In genomic region chr2:220033546-220033945, GRCh38 we compare ENCODE assay signal across 28 cellular contexts.
A peak's percentile ranks its signal among the peaks of the same experiment; 100 is the strongest.
DNase-seq lines count a peak whose midpoint lies in the region; ATAC-seq and TF ChIP-seq lines count a peak whose summit lies in the region.
"Had no signal": no experiment of that assay in that cellular context is flagged by ENCODE, and none has a peak within 500 bp of the region (broad histone marks: within the 10 kb centered on the region; RNA-seq: fewer than 3 reads in every experiment).

No MANE protein-coding gene starts in this region.

- in situ Hi-C loops in IMR-90 (cut with MboI; ENCODE audit: low sequenced_read_pairs) = no loop called here

- H3K27ac ChIP-seq in IMR-90 (ENCODE audit: insufficient read depth, low read length) (no peak overlapping the region), osteoblast (ENCODE audit: low read depth, low read length) (no peak overlapping the region)
- H3K27ac ChIP-seq: cardiac muscle cell, coronary artery, neutrophil, upper lobe of left lung had no signal

- intact Hi-C loops in IMR-90 (cut with micrococcal nuclease) = no loop called here
- intact Hi-C loops in sciatic nerve (cut with DNase I) = no loop called here

- no peaks in the 10 kb centered on the region for H3K36me3 ChIP-seq in BJ (ENCODE audit: control insufficient read depth, insufficient read depth, low read length)
- no peaks in the 10 kb centered on the region for H3K36me3 ChIP-seq in IMR-90 (ENCODE audit: control insufficient read depth, insufficient read depth, low read length)
- no peaks in the 10 kb centered on the region for H3K36me3 ChIP-seq in osteoblast (ENCODE audit: insufficient read depth, low read length)
- H3K36me3 ChIP-seq: cardiac muscle cell, neutrophil, upper lobe of left lung had no signal

- TF ChIP-seq CTCF in BJ (IDR thresholded peaks at IDR 0.05; ENCODE audit: insufficient read depth, low read depth, low read length) = no peak
- no peak for TF ChIP-seq CTCF in IMR-90 (conservative IDR thresholded peaks at IDR 0.05; ENCODE audit: low read depth, low read length)
- no peak for TF ChIP-seq CTCF in choroid plexus epithelial cell (conservative IDR thresholded peaks at IDR 0.05; ENCODE audit: low read depth, low read length)
- no peak for TF ChIP-seq CTCF in osteoblast (IDR thresholded peaks at IDR 0.05; ENCODE audit: extremely low read depth, low read depth, low read length)

- no peak overlapping the region for H2AK9ac ChIP-seq in IMR-90 (replicated peaks; ENCODE audit: low read depth, low read length, poor library complexity)

- peak overlapping the region; percentile 82; the same call in 1 of the 2 replicates for H2AK5ac ChIP-seq in IMR-90 (ENCODE audit: low read depth, low read length)

- H2BK15ac ChIP-seq in IMR-90 (ENCODE audit: low read depth, low read length) = peak overlapping the region; percentile 58; the same call in 2 of the 3 replicates

- no peak for TF ChIP-seq POLR2A in IMR-90 (IDR thresholded peaks at IDR 0.05; ENCODE audit: low read depth, low read length)

- H3K4me3 ChIP-seq in BJ (ENCODE audit: low read depth, low read length) = no peak overlapping the region
- H3K4me3 ChIP-seq in IMR-90 (ENCODE audit: insufficient read depth, low read depth, low read length) = no peak overlapping the region
- no peak overlapping the region for H3K4me3 ChIP-seq in choroid plexus epithelial cell (ENCODE audit: low read depth, low read length)
- H3K4me3 ChIP-seq in osteoblast (ENCODE audit: insufficient read depth, low read length) = no peak overlapping the region
- H3K4me3 ChIP-seq: cardiac muscle cell, coronary artery, K562, upper lobe of left lung had no signal

- peaks cover 7% of the 10 kb centered on the region for H3K9me1 ChIP-seq in IMR-90 (ENCODE audit: insufficient read depth, low read length)

- no TSS peak for BruUV-seq in IMR-90 (replicated peaks; lab: Mats Ljungman, UMichigan)

- ATAC-seq in IMR-90 (ENCODE audit: low read depth) (no peak), sciatic nerve (no peak)
- ATAC-seq: activated CD8-positive, alpha-beta T cell treated with anti-CD3 and anti-CD28 coated beads, Interleukin-2, amount 10 ng/mL, durations not matched to agents 7 days and 5 days; activated naive CD4-positive, alpha-beta T cell treated with anti-CD3 and anti-CD28 coated beads, Interleukin-2, amount 50 U/mL, for 72 hours; K562; left ventricle myocardium superior; stimulated activated naive B cell treated with anti-CD40 and anti-IgM and Interleukin-4, amounts not matched to agents 10 μg/mL and 1 μg/mL and 100 μg/mL, for 72 hours had no signal

- H4K20me1 ChIP-seq in IMR-90 (ENCODE audit: insufficient read depth, low read length) (no peaks in the 10 kb centered on the region), osteoblast (ENCODE audit: insufficient read depth, low read length) (no peaks in the 10 kb centered on the region)

- POLR2A ChIA-PET in BJ (lab: Charles Lee) (no interaction called here), IMR-90 (lab: Charles Lee; ENCODE audit: unreplicated experiment) (no interaction called here)

- WGBS in IMR-90 (ENCODE audit: extremely low coverage in 2 of 2, insufficient read length in 1 of 2), 2 experiments = 33% methylated on average over 1 of the region's 1 CpG; no CpG with 5 or more reads in 1 of the 2 experiments

- H2BK20ac ChIP-seq in IMR-90 (ENCODE audit: low read depth, low read length) = peak overlapping the region; percentile 51

- TF ChIP-seq RAD21 in IMR-90 (IDR thresholded peaks at IDR 0.05; ENCODE audit: low read length) = no peak

- H3K9me3 ChIP-seq in IMR-90 (ENCODE audit: control insufficient read depth, insufficient read depth, low read length) = no peaks in the 10 kb centered on the region
- no peaks in the 10 kb centered on the region for H3K9me3 ChIP-seq in osteoblast (ENCODE audit: low read depth, low read length)
- H3K9me3 ChIP-seq: Caco-2, neutrophil, upper lobe of left lung had no signal

- peaks cover 5% of the 10 kb centered on the region for H3K4me1 ChIP-seq in IMR-90 (ENCODE audit: control insufficient read depth, insufficient read depth, low read length)
- H3K4me1 ChIP-seq in osteoblast (ENCODE audit: insufficient read depth, low read length) = peaks cover 21% of the 10 kb centered on the region
- H3K4me1 ChIP-seq: Caco-2, upper lobe of left lung had no signal

- H3K56ac ChIP-seq in IMR-90 (ENCODE audit: extremely low read depth, insufficient read depth, low read length) = no peak overlapping the region

- no peak overlapping the region for H3K9ac ChIP-seq in IMR-90 (ENCODE audit: low read depth, low read length)

- H4K8ac ChIP-seq in IMR-90 (ENCODE audit: low read depth in 2 of 2, low read length in 2 of 2) = peak overlapping the region; percentile 50 to 71; a peak in 3 of 4 replicates

- H3K27me3 ChIP-seq in BJ (ENCODE audit: control insufficient read depth, insufficient read depth, low read length) (no peaks in the 10 kb centered on the region), IMR-90 (ENCODE audit: control insufficient read depth, insufficient read depth, low read length) (no peaks in the 10 kb centered on the region), osteoblast (ENCODE audit: insufficient read depth, low read length) (no peaks in the 10 kb centered on the region)
- H3K27me3 ChIP-seq: cardiac muscle cell, neutrophil, upper lobe of left lung had no signal

- H4K5ac ChIP-seq in IMR-90 (ENCODE audit: low read depth, low read length) = peak overlapping the region; percentile 32

- no peak overlapping the region for H3K23ac ChIP-seq in IMR-90 (ENCODE audit: low read depth, low read length)

- peak overlapping the region; percentile 38 for H2BK5ac ChIP-seq in IMR-90 (ENCODE audit: low read depth, low read length, poor library complexity, severe bottlenecking)

- H3K4me2 ChIP-seq in IMR-90 (ENCODE audit: low read depth, low read length) (no peak overlapping the region), osteoblast (ENCODE audit: insufficient read depth, low read length) (no peak overlapping the region)

- H3K79me2 ChIP-seq in osteoblast (ENCODE audit: insufficient read depth, low read length) = no peaks in the 10 kb centered on the region

- peak overlapping the region; percentile 78; the same call in 1 of the 2 replicates for H3K4ac ChIP-seq in IMR-90 (ENCODE audit: low read depth, low read length)

- dilution Hi-C loops in IMR-90 (cut with HindIII; ENCODE audit: low sequenced_read_pairs, unreplicated experiment) = no loop called here

- peak overlapping the region; percentile 29; the same call in 1 of the 2 replicates for H3K18ac ChIP-seq in IMR-90 (ENCODE audit: low read depth, low read length)

- CTCF ChIA-PET in BJ (lab: Yijun Ruan, JAX) (interaction anchor here (1.2 kb wide), 1 partner anchor 18 kb away, joined by 3 read pairs; no protein-coding TSS in a partner anchor), IMR-90 (lab: Yijun Ruan, JAX) (no interaction called here)

- H4K91ac ChIP-seq in IMR-90 (ENCODE audit: insufficient read depth, low read depth, low read length) = peak overlapping the region; percentile 84; the same call in 1 of the 2 replicates

- H2AFZ ChIP-seq in IMR-90 (replicated peaks; ENCODE audit: low read length, poor library complexity) (peak overlapping the region; percentile 75), osteoblast (ENCODE audit: low read length) (peak overlapping the region; percentile 69)

- H2BK120ac ChIP-seq in IMR-90 (ENCODE audit: low read depth, low read length) = peak overlapping the region; percentile 88

- peak overlapping the region; percentile 52; the same call in 1 of the 2 replicates for H3K14ac ChIP-seq in IMR-90 (replicated peaks; ENCODE audit: low read depth, low read length)

- H3K79me1 ChIP-seq in IMR-90 (ENCODE audit: low read depth in 1 of 2, low read length in 2 of 2) = no peaks in the 10 kb centered on the region

- peak; percentile 59 for DNase-seq in BJ (ENCODE audit: low read depth)
- peak; percentile 3 for DNase-seq in IMR-90
- peak; percentile 32 for DNase-seq in choroid plexus epithelial cell (ENCODE audit: low read depth)
- no peak for DNase-seq in osteoblast (ENCODE audit: insufficient read length, low spot score, missing footprints)
- DNase-seq in sciatic nerve (ENCODE audit: low spot score) = no peak
- no peak for DNase-seq in NAMALWA (ENCODE audit: low spot score)
- DNase-seq in NCI-H2171 treated with DMSO at 0.1 percent for 48 hours (lab: John Stamatoyannopoulos, UW) = no peak
- no peak for DNase-seq in mesenteric fat pad (ENCODE audit: low spot score)
- DNase-seq: activated CD4-positive, alpha-beta T cell treated with anti-CD3 and anti-CD28 coated beads for 4 hours; activated CD8-positive, alpha-beta T cell treated with anti-CD3 and anti-CD28 coated beads, Interleukin-2, amount 10 ng/mL, durations not matched to agents 7 days and 5 days; activated effector memory CD4-positive, alpha-beta T cell treated with Interleukin-2 at 50 U/mL for 16 hours; Caco-2; DMS79; effector CD8-positive, alpha-beta T cell; GOT3; left ventricle myocardium superior; NCI-H1105 treated with DMSO at 0.1 percent for 48 hours; NCI-H187 treated with DMSO at 0.1 percent for 48 hours; NCI-H526 treated with DMSO at 0.1 percent for 48 hours; PC-3; stimulated activated naive B cell treated with anti-CD40 and anti-IgM and Interleukin-4, amounts not matched to agents 10 μg/mL and 1 μg/mL and 100 μg/mL, for 72 hours; T-helper 9 cell had no signal

TF ChIP-seq in IMR-90, 13 proteins besides CTCF, POLR2A, EP300 and RAD21:
- TF ChIP-seq CEBPB (IDR thresholded peaks at IDR 0.05; ENCODE audit: low read depth, low read length) = no peak
TF ChIP-seq in IMR-90: peak in this region for 0.

Comparison
In these comparisons a context has a peak if more than half of its experiments do, and no peak if none do; other contexts are left out.
1. DNase-seq: peak in BJ (single experiment), IMR-90 (single experiment) and choroid plexus epithelial cell (single experiment); none in osteoblast (single experiment), sciatic nerve (single experiment), NAMALWA (single experiment), NCI-H2171 treated with DMSO at 0.1 percent for 48 hours (single experiment) and mesenteric fat pad (single experiment).